ENCODE assay signal across 16 cellular contexts in the genomic region with DNA sequence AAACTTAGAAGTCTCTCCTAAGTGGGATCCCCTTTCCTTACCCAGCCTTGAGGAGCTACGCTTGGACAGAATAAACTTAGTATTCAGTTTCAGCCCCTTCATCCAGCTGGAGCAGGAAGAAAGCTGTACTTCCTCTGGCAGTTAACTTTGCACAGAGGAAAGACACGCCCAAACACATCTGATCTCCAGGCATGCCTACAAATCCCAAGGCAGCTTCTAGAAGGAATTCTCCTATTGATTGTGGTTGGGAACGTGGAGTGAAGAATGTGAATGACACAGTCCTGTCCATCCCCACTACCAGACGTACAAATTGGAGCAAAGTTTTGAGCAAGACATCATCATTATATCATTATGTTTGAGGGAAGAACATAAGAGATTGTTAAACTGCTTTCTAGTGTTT. TPM values are rescaled to one million over a fixed set of nuclear protein-coding genes. Genes with fewer than 3 reads are reported as not detected.
DNase-seq lines count a peak whose midpoint lies in the region; ATAC-seq and TF ChIP-seq lines count a peak whose summit lies in the region.
"Had no signal": no experiment of that assay in that cellular context is flagged by ENCODE, and none has a peak within 500 bp of the region (broad histone marks: within the 10 kb centered on the region; RNA-seq: fewer than 3 reads in every experiment).

No MANE protein-coding gene starts in this region.

- no peak overlapping the region for H3K4me3 ChIP-seq in BLaER1 treated with 17β-estradiol and CSF1 and Interleukin-3, amounts not matched to agents 10 nM and 100 nM
- no peak overlapping the region for H3K4me3 ChIP-seq in breast epithelium
- no peak overlapping the region for H3K4me3 ChIP-seq in CD8-positive, alpha-beta memory T cell (ENCODE audit: low read length)

- DNase-seq in HFFc6 (peak; percentile 36), breast epithelium (ENCODE audit: low spot score in 2 of 2) (no peak), kidney glomerular epithelial cell (lab: John Stamatoyannopoulos, UW) (peak; percentile 52), DMS53 (lab: John Stamatoyannopoulos, UW) (no peak)
- no peak for DNase-seq in CD8-positive, alpha-beta memory T cell
- DNase-seq: activated CD4-positive, CD25-positive, alpha-beta regulatory T cell; activated T-cell treated with anti-CD3 and anti-CD28 coated beads, Interleukin-2, amount 50 U/mL, for 48 hours; H9; Karpas-422; NCI-H446; stimulated activated CD4-positive, alpha-beta T cell treated with anti-CD3 and anti-CD28 coated beads, Interleukin-2, amount 100 ng/mL, for 48 hours; stimulated activated naive CD4-positive, alpha-beta T cell treated with Interleukin-2 at 50 U/mL for 16 hours had no signal

- H3K36me3 Mint-ChIP-seq in HFFc6 (ENCODE audit: low read depth): no peaks in the 10 kb centered on the region
- H3K36me3 Mint-ChIP-seq in CD8-positive, alpha-beta memory T cell: no peaks in the 10 kb centered on the region

- POLR2A ChIA-PET in CD8-positive, alpha-beta memory T cell (lab: Charles Lee): no interaction called here

- peaks cover 6% of the 10 kb centered on the region for H3K4me1 Mint-ChIP-seq in HFFc6 (ENCODE audit: low read depth)
- peaks cover 0 to 1% (median 0%) of the 10 kb centered on the region in 3 donors for H3K4me1 Mint-ChIP-seq in CD8-positive, alpha-beta memory T cell

- H3K4me1 ChIP-seq in BLaER1 treated with 17β-estradiol and CSF1 and Interleukin-3, amounts not matched to agents 10 nM and 100 nM: peaks cover 0 to 10% (median 7%) of the 10 kb centered on the region in 10 experiments; a peak in 13 of 20 replicates
- H3K4me1 ChIP-seq in breast epithelium: no peaks in the 10 kb centered on the region
- no peaks in the 10 kb centered on the region for H3K4me1 ChIP-seq in CD8-positive, alpha-beta memory T cell (ENCODE audit: insufficient read depth, low read length)

- no peak overlapping the region for H3K4me3 Mint-ChIP-seq in HFFc6
- H3K4me3 Mint-ChIP-seq in CD8-positive, alpha-beta memory T cell: no peak overlapping the region
- H3K4me3 Mint-ChIP-seq: H9 had no signal

- TF ChIP-seq CTCF in HFFc6 (IDR thresholded peaks at IDR 0.05): no peak
- no peak for TF ChIP-seq CTCF in breast epithelium (IDR thresholded peaks at IDR 0.05)

- H3K27ac ChIP-seq in BLaER1 treated with 17β-estradiol and CSF1 and Interleukin-3, amounts not matched to agents 10 nM and 100 nM: no peak overlapping the region
- peak overlapping the region; percentile 8 to 44 for H3K27ac ChIP-seq in breast epithelium
- H3K27ac ChIP-seq in CD8-positive, alpha-beta memory T cell (ENCODE audit: low read depth, low read length): no peak overlapping the region
- H3K27ac ChIP-seq: neutrophil had no signal

- intact Hi-C loops in breast epithelium (cut with DNase I; ENCODE audit: low total_unique reads): no loop called here

- H3K4me2 ChIP-seq in BLaER1 treated with 17β-estradiol and CSF1 and Interleukin-3, amounts not matched to agents 10 nM and 100 nM: peak overlapping the region in 8 of 11 experiments; percentile 7 to 43 (median 31); a peak in 11 of 22 replicates

- no peaks in the 10 kb centered on the region for H3K9me3 Mint-ChIP-seq in HFFc6
- H3K9me3 Mint-ChIP-seq in CD8-positive, alpha-beta memory T cell: no peaks in the 10 kb centered on the region
- H3K9me3 Mint-ChIP-seq: H9 had no signal

- H3K9ac ChIP-seq in BLaER1 treated with 17β-estradiol and CSF1 and Interleukin-3, amounts not matched to agents 10 nM and 100 nM: no peak overlapping the region

- H3K27ac Mint-ChIP-seq in HFFc6: no peak overlapping the region
- no peak overlapping the region for H3K27ac Mint-ChIP-seq in CD8-positive, alpha-beta memory T cell
- H3K27ac Mint-ChIP-seq: H9 had no signal

- no peaks in the 10 kb centered on the region for H4K20me1 ChIP-seq in BLaER1 treated with 17β-estradiol and CSF1 and Interleukin-3, amounts not matched to agents 10 nM and 100 nM

- TF ChIP-seq POLR2A in breast epithelium (IDR thresholded peaks at IDR 0.05): no peak

- H3K9me3 ChIP-seq in BLaER1 treated with 17β-estradiol and CSF1 and Interleukin-3, amounts not matched to agents 10 nM and 100 nM (replicated peaks in 1 of 11): no peaks in the 10 kb centered on the region
- H3K9me3 ChIP-seq in breast epithelium: no peaks in the 10 kb centered on the region
- H3K9me3 ChIP-seq in CD8-positive, alpha-beta memory T cell (ENCODE audit: low read length): no peaks in the 10 kb centered on the region
- H3K9me3 ChIP-seq: neutrophil had no signal

- no peaks in the 10 kb centered on the region for H3K36me3 ChIP-seq in BLaER1 treated with 17β-estradiol and CSF1 and Interleukin-3, amounts not matched to agents 10 nM and 100 nM
- no peaks in the 10 kb centered on the region for H3K36me3 ChIP-seq in breast epithelium
- no peaks in the 10 kb centered on the region for H3K36me3 ChIP-seq in CD8-positive, alpha-beta memory T cell (ENCODE audit: insufficient read depth, low read length)
- H3K36me3 ChIP-seq: neutrophil had no signal

- CTCF ChIA-PET in CD8-positive, alpha-beta memory T cell (lab: Charles Lee): no interaction called here

- ATAC-seq in HG02981 (IDR thresholded peaks at IDR 0.05; ENCODE audit: unreplicated experiment): no peak
- ATAC-seq in GM21619 (IDR thresholded peaks at IDR 0.05; ENCODE audit: unreplicated experiment): no peak

- peaks cover 7% of the 10 kb centered on the region for H3K27me3 Mint-ChIP-seq in HFFc6 (ENCODE audit: insufficient read depth)
- peaks cover 31 to 46% of the 10 kb centered on the region in 2 donors for H3K27me3 Mint-ChIP-seq in CD8-positive, alpha-beta memory T cell

- peaks cover 4 to 14% (median 9%) of the 10 kb centered on the region in 11 experiments for H3K27me3 ChIP-seq in BLaER1 treated with 17β-estradiol and CSF1 and Interleukin-3, amounts not matched to agents 10 nM and 100 nM
- H3K27me3 ChIP-seq in breast epithelium: no peaks in the 10 kb centered on the region
- H3K27me3 ChIP-seq in CD8-positive, alpha-beta memory T cell (ENCODE audit: insufficient read depth, low read length, poor library complexity, severe bottlenecking): peaks cover 2% of the 10 kb centered on the region

RNA-seq across cellular contexts. Expression of a gene that starts 6.6 kb away (rescaled TPM):
- total RNA-seq in HFFc6 (2021; fragmentation: NEBNext Ultra II Directional; extraction: Animal tissue kit (Norgen Biotek cat#: 25700)): 1 to 10 TPM in 2 of 6 experiments, under 1 TPM in 4; 0.25 to 3.3 (median 0.53) TPM
- 10 to 100 TPM; 18.2 to 47.3 (median 41.0) TPM for total RNA-seq in breast epithelium
- total RNA-seq in CD8-positive, alpha-beta memory T cell: 10 to 100 TPM; 29.9 to 32.2 TPM
- 0.08 TPM for polyA plus RNA-seq in CD8-positive, alpha-beta memory T cell

Comparison
In these comparisons a context has a peak if more than half of its experiments do, and no peak if none do; other contexts are left out.
1. H3K27ac ChIP-seq: peak in breast epithelium (2 of 2); none in BLaER1 treated with 17β-estradiol and CSF1 and Interleukin-3, amounts not matched to agents 10 nM and 100 nM (0 of 11) and CD8-positive, alpha-beta memory T cell (single experiment).
2. DNase-seq: peak in HFFc6 (single experiment) and kidney glomerular epithelial cell (single experiment); none in breast epithelium (0 of 2), CD8-positive, alpha-beta memory T cell (0 of 5) and DMS53 (single experiment).
3. RNA of a gene that starts 6.6 kb away (total RNA-seq): 18.2 to 47.3 TPM in breast epithelium and 29.9 to 32.2 TPM in CD8-positive, alpha-beta memory T cell; 0.25 to 3.3 TPM in HFFc6; every median in the first group is over 4 times any median in the second.